In the genomic region with DNA sequence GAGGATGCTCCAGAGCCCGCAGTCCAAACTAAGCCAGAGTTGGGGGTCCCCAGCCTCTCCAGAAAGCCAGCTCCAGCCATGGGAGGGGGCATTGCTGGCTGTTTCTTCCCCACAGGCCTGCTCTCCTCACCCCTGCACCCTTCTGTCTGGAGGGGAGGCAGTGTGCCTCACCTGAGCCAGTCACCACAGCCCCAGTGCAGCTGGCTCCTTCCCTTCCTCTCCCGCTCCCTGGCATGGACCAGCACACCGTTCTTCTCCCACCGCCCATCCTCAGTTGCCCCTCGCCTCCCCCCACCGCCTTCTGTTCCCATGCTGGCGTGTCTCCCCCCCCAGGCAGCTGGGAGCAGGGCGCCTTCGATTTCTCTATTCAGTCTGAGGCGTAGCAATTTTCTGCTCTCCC, we compare ENCODE assay signal across 1 cellular context.
TF ChIP-seq lines count a peak whose summit lies in the region.

No MANE protein-coding gene starts in this region.

TF ChIP-seq in K562, 482 proteins besides CTCF, POLR2A, EP300 and RAD21:
- TF ChIP-seq ETV1 (tag; conservative IDR thresholded peaks at IDR 0.05; ENCODE audit: low read depth) (no peak), PPARD (CRISPR knock-in tag; IDR thresholded peaks at IDR 0.05) (no peak), NCOA2 (IDR thresholded peaks at IDR 0.05; ENCODE audit: partially characterized antibody in 2 of 2) (no peak), ATF6 (CRISPR knock-in tag; IDR thresholded peaks at IDR 0.05) (no peak), CHD4 (IDR thresholded peaks at IDR 0.05; ENCODE audit: insufficient read depth, insufficient replicate concordance, low read depth, low read length, poor library complexity, severe bottlenecking) (no peak), GTF2F1 (IDR thresholded peaks at IDR 0.05; ENCODE audit: low read depth, low read length) (no peak), NFATC3 (IDR thresholded peaks at IDR 0.05) (no peak), BRF2 (IDR thresholded peaks at IDR 0.05; ENCODE audit: borderline replicate concordance, insufficient read depth, insufficient read length) (no peak), ZNF174 (CRISPR knock-in tag; IDR thresholded peaks at IDR 0.05) (no peak)
- TF ChIP-seq, protein P1, sequence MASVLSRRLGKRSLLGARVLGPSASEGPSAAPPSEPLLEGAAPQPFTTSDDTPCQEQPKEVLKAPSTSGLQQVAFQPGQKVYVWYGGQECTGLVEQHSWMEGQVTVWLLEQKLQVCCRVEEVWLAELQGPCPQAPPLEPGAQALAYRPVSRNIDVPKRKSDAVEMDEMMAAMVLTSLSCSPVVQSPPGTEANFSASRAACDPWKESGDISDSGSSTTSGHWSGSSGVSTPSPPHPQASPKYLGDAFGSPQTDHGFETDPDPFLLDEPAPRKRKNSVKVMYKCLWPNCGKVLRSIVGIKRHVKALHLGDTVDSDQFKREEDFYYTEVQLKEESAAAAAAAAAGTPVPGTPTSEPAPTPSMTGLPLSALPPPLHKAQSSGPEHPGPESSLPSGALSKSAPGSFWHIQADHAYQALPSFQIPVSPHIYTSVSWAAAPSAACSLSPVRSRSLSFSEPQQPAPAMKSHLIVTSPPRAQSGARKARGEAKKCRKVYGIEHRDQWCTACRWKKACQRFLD (CRISPR knock-in tag; IDR thresholded peaks at IDR 0.05): no peak
- TF ChIP-seq, protein P2, sequence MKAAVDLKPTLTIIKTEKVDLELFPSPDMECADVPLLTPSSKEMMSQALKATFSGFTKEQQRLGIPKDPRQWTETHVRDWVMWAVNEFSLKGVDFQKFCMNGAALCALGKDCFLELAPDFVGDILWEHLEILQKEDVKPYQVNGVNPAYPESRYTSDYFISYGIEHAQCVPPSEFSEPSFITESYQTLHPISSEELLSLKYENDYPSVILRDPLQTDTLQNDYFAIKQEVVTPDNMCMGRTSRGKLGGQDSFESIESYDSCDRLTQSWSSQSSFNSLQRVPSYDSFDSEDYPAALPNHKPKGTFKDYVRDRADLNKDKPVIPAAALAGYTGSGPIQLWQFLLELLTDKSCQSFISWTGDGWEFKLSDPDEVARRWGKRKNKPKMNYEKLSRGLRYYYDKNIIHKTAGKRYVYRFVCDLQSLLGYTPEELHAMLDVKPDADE (conservative IDR thresholded peaks at IDR 0.05; ENCODE audit: control insufficient read depth, low read depth, low read length): no peak
